In genomic region chr5:142824391-142824790, GRCh38 we compare ENCODE assay signal across 15 cellular contexts.
"Had no signal": no experiment of that assay in that cellular context is flagged by ENCODE, and none has a peak within 500 bp of the region (broad histone marks: within the 10 kb centered on the region; RNA-seq: fewer than 3 reads in every experiment).

No MANE protein-coding gene starts in this region.

- H3K27ac ChIP-seq: body of pancreas, epithelial cell of prostate had no signal

- DNase-seq: activated CD4-positive, alpha-beta T cell treated with anti-CD3 and anti-CD28 coated beads, Interleukin-2, amount 50 U/mL, for 48 hours; activated CD4-positive, CD25-positive, alpha-beta regulatory T cell treated with anti-CD3 and anti-CD28 coated beads, Interleukin-2, amount 50 U/mL, for 72 hours; activated gamma-delta T cell treated with Interleukin-2 at 50 U/mL for 16 hours; activated T-cell treated with anti-CD3 and anti-CD28 coated beads, Interleukin-2, amount 50 U/mL, for 24 hours; amygdala; body of pancreas; effector memory CD4-positive, alpha-beta T cell; posterior cingulate gyrus; retina; stimulated activated CD4-positive, alpha-beta T cell treated with anti-CD3 and anti-CD28 coated beads, Interleukin-12 subunit alpha, Interleukin-12 subunit beta, amount 100 ng/mL, for 4 hours; stimulated activated CD4-positive, alpha-beta T cell treated with anti-CD3 and anti-CD28 coated beads, Interleukin-2, amount 100 ng/mL, for 24 hours; trophoblast cell had no signal

- ATAC-seq: body of pancreas; stimulated activated memory B cell treated with anti-CD40 and anti-IgM and Interleukin-4, amounts not matched to agents 10 μg/mL and 1 μg/mL and 100 μg/mL, for 72 hours had no signal

- H3K9me3 ChIP-seq: body of pancreas had no signal

- FAIRE-seq: frontal cortex had no signal

- H3K4me3 ChIP-seq: body of pancreas had no signal

- H3K27me3 ChIP-seq: body of pancreas had no signal
